ENCODE assay signal across 13 cellular contexts in the genomic region with DNA sequence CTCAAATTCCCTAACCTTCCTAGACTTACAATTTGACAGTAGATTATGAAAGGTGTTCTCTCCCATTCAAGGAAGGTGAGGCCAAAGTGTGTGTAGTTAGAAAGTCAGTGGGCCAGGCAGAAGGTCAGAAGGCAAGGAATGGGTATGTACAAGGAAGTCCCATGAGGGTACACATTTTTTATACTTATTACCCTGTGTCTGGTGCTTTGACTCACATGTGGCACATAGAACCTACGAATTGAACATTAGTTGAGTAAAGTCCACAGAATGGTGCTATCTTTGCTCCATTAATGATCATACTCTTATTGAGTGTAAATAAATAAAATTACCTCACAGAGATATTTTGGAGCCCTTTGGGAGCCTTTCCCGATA.
"Had no signal": no experiment of that assay in that cellular context is flagged by ENCODE, and none has a peak within 500 bp of the region (broad histone marks: within the 10 kb centered on the region; RNA-seq: fewer than 3 reads in every experiment).

No MANE protein-coding gene starts in this region.

- H3K27ac Mint-ChIP-seq: activated T-cell treated with anti-CD3 and anti-CD28 coated beads, Interleukin-2, amount 50 U/mL, for 24 hours; memory B cell; stimulated activated naive B cell treated with anti-CD40 and anti-IgM and Interleukin-4, amounts not matched to agents 10 μg/mL and 1 μg/mL and 100 μg/mL, for 72 hours had no signal

- H3K27me3 Mint-ChIP-seq: activated naive CD8-positive, alpha-beta T cell; activated T-cell treated with anti-CD3 and anti-CD28 coated beads, Interleukin-2, amount 50 U/mL, for 24 hours; memory B cell; stimulated activated naive B cell treated with anti-CD40 and anti-IgM and Interleukin-4, amounts not matched to agents 10 μg/mL and 1 μg/mL and 100 μg/mL, for 72 hours had no signal

- H3K27ac ChIP-seq: brain microvascular endothelial cell, spleen, upper lobe of left lung had no signal

- H3K4me3 ChIP-seq: spleen, upper lobe of left lung had no signal

- ATAC-seq: activated CD4-positive, CD25-positive, alpha-beta regulatory T cell treated with anti-CD3 and anti-CD28 coated beads, Interleukin-2, amount 50 U/mL, for 24 hours; right cardiac atrium; stimulated activated naive B cell treated with anti-CD40 and anti-IgM and Interleukin-4, amounts not matched to agents 10 μg/mL and 1 μg/mL and 100 μg/mL, for 72 hours had no signal

- H3K4me1 Mint-ChIP-seq: memory B cell; stimulated activated naive B cell treated with anti-CD40 and anti-IgM and Interleukin-4, amounts not matched to agents 10 μg/mL and 1 μg/mL and 100 μg/mL, for 72 hours had no signal

- H3K4me3 Mint-ChIP-seq: activated naive CD8-positive, alpha-beta T cell; activated T-cell treated with anti-CD3 and anti-CD28 coated beads, Interleukin-2, amount 50 U/mL, for 24 hours; memory B cell; stimulated activated naive B cell treated with anti-CD40 and anti-IgM and Interleukin-4, amounts not matched to agents 10 μg/mL and 1 μg/mL and 100 μg/mL, for 72 hours had no signal

- H3K36me3 ChIP-seq: brain microvascular endothelial cell, upper lobe of left lung had no signal

- DNase-seq: activated gamma-delta T cell; activated T-cell treated with anti-CD3 and anti-CD28 coated beads, Interleukin-2, amount 50 U/mL, for 24 hours; amygdala; brain microvascular endothelial cell; right cardiac atrium; spleen; stimulated activated CD4-positive, alpha-beta T cell treated with anti-CD3 and anti-CD28 coated beads, Interleukin-1b, Interleukin-23, amount 100 ng/mL, for 48 hours; stimulated activated naive B cell treated with anti-CD40 and anti-IgM and Interleukin-4, amounts not matched to agents 10 μg/mL and 1 μg/mL and 100 μg/mL, for 72 hours; substantia nigra had no signal

- H3K9me3 ChIP-seq: spleen, upper lobe of left lung had no signal

- H3K27me3 ChIP-seq: brain microvascular endothelial cell, spleen, upper lobe of left lung had no signal

- H3K9me3 Mint-ChIP-seq: activated T-cell treated with anti-CD3 and anti-CD28 coated beads, Interleukin-2, amount 50 U/mL, for 24 hours; memory B cell had no signal
